Comparison of ENCODE assay signal across 8 cellular contexts in the genomic region with DNA sequence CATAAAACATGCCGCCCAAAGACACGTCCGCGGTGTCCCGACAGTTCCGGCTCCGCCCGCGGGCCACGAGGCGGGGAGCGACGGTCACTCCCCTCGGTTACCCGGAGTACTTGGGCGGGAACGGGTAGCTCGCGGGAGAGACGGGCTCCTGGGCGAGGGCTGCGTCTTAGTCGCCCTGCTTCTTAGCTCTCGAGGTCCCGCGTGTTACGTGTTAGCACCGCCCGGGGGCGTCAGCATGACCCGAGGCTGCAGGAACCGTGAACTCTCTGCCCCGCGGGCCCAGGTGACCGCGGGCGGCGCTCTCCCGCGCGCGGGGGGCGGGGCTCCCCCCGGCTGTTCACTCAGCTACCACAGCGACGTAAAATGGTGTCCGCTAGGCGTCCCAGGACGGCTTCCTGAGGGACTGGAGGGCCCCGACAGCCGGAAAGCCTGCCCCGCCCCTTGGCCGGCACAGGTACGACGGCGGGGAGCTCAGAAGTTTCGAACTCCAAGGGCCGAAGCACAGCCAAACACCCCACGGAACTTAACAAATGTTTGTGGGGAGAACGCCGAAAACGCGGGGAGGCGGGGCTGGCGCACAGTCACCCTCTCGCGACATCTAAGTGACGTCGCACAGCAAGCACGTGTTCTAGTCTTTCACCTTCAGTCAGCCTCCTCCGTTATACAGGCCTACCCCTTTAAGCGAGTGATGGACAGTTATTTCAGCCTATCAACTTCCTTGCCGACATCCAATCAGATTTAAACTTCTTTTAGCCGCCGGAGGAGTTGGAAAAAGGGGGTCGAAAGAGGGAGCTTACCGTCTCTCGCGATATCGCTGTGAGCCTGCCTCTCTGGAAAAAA. TPM values are rescaled to one million over a fixed set of nuclear protein-coding genes. Genes with fewer than 3 reads are reported as not detected.
DNase-seq lines count a peak whose midpoint lies in the region; ATAC-seq and TF ChIP-seq lines count a peak whose summit lies in the region.

No MANE protein-coding gene starts in this region.

- H3K9ac ChIP-seq in GM23248 = peak overlapping the region; percentile 94

- peak overlapping the region; percentile 96 for H3K4me2 ChIP-seq in GM23248 (ENCODE audit: unreplicated experiment)

- intact Hi-C loops in activated T-helper 1 cell treated with anti-CD3 and anti-CD28 coated beads, Interleukin-12 subunit alpha, Interleukin-12 subunit beta, Interleukin-2, Interleukin-4 antibody, amounts not matched to agents 30 ng/mL and 10 ng/mL and 1 ng/mL, durations not matched to agents 14 hours and 24 hours and 36 hours (cut with micrococcal nuclease) = loop anchor here (1.0 to 10.0 kb wide), 22 partner anchors 11 to 1646 kb away; a partner anchor contains a TSS

- H3K27me3 ChIP-seq in GM23248 (replicated peaks; ENCODE audit: insufficient read depth) (no peaks in the 10 kb centered on the region), Peyer's patch (no peaks in the 10 kb centered on the region)

- H3K9me2 ChIP-seq in GM23248 (ENCODE audit: insufficient read depth) = no peaks in the 10 kb centered on the region

- peaks cover 40% of the 10 kb centered on the region for H3K79me2 ChIP-seq in GM23248 (ENCODE audit: insufficient read depth)

- peak overlapping the region; percentile 98 for H3K27ac Mint-ChIP-seq in activated T-helper 1 cell treated with anti-CD3 and anti-CD28 coated beads, Interleukin-12 subunit alpha, Interleukin-12 subunit beta, Interleukin-2, Interleukin-4 antibody, amounts not matched to agents 30 ng/mL and 10 ng/mL and 1 ng/mL, durations not matched to agents 14 hours and 24 hours and 36 hours
- H3K27ac Mint-ChIP-seq in nephron = peak overlapping the region in 1 of 3 experiments; percentile 99
- H3K27ac Mint-ChIP-seq in stimulated activated naive CD8-positive, alpha-beta T cell treated with anti-CD3 and anti-CD28 coated beads, Interleukin-15, amount 100 ng/mL, for 72 hours = peak overlapping the region in 1 of 2 donors; percentile 99

- in situ Hi-C loops in GM23248 (cut with MboI) = no loop called here

- no peak overlapping the region for H3K4me3 Mint-ChIP-seq in activated T-helper 1 cell treated with anti-CD3 and anti-CD28 coated beads, Interleukin-12 subunit alpha, Interleukin-12 subunit beta, Interleukin-2, Interleukin-4 antibody, amounts not matched to agents 30 ng/mL and 10 ng/mL and 1 ng/mL, durations not matched to agents 14 hours and 24 hours and 36 hours
- H3K4me3 Mint-ChIP-seq in nephron = no peak overlapping the region
- no peak overlapping the region for H3K4me3 Mint-ChIP-seq in stimulated activated naive CD8-positive, alpha-beta T cell treated with anti-CD3 and anti-CD28 coated beads, Interleukin-15, amount 100 ng/mL, for 72 hours

- H3K4me3 ChIP-seq in GM23248 (peak overlapping the region; percentile 98), Peyer's patch (peak overlapping the region; percentile 79 to 94 (median 86)), fibroblast of mammary gland (ENCODE audit: control insufficient read depth, low read depth, low read length) (peak overlapping the region; percentile 99)

- 0 out of 2 replicates have a peak, but pooled peaks cover 12% of the 10 kb centered on the region for H3K36me3 ChIP-seq in GM23248 (ENCODE audit: low read depth)
- H3K36me3 ChIP-seq in Peyer's patch = peaks cover 0 to 17% (median 0%) of the 10 kb centered on the region in 3 donors

- H3K27me3 Mint-ChIP-seq in activated T-helper 1 cell treated with anti-CD3 and anti-CD28 coated beads, Interleukin-12 subunit alpha, Interleukin-12 subunit beta, Interleukin-2, Interleukin-4 antibody, amounts not matched to agents 30 ng/mL and 10 ng/mL and 1 ng/mL, durations not matched to agents 14 hours and 24 hours and 36 hours (ENCODE audit: insufficient read depth) = no peaks in the 10 kb centered on the region
- H3K27me3 Mint-ChIP-seq in nephron (ENCODE audit: low read depth) = peaks cover under 1% of the 10 kb centered on the region
- no peaks in the 10 kb centered on the region for H3K27me3 Mint-ChIP-seq in stimulated activated naive CD8-positive, alpha-beta T cell treated with anti-CD3 and anti-CD28 coated beads, Interleukin-15, amount 100 ng/mL, for 72 hours

- ATAC-seq in stimulated activated naive CD8-positive, alpha-beta T cell treated with anti-CD3 and anti-CD28 coated beads, Interleukin-15, amount 100 ng/mL, for 72 hours = peak; percentile 87

- H3K27ac ChIP-seq in GM23248 (peak overlapping the region; percentile 98), Peyer's patch (peak overlapping the region; percentile 94 to 99 (median 98))

- peaks cover 36% of the 10 kb centered on the region for H3K36me3 Mint-ChIP-seq in activated T-helper 1 cell treated with anti-CD3 and anti-CD28 coated beads, Interleukin-12 subunit alpha, Interleukin-12 subunit beta, Interleukin-2, Interleukin-4 antibody, amounts not matched to agents 30 ng/mL and 10 ng/mL and 1 ng/mL, durations not matched to agents 14 hours and 24 hours and 36 hours (ENCODE audit: low read depth)
- peaks cover 31% of the 10 kb centered on the region for H3K36me3 Mint-ChIP-seq in nephron (ENCODE audit: low read depth)

- peaks cover 16% of the 10 kb centered on the region; the same call in 1 of the 2 replicates for H3F3A ChIP-seq in GM23248 (ENCODE audit: insufficient read depth)

- H3K9me3 ChIP-seq in GM23248 (ENCODE audit: low read depth) (no peaks in the 10 kb centered on the region), Peyer's patch (no peaks in the 10 kb centered on the region)

- 1% methylated on average over 74 to 80 of the region's 80 CpGs for WGBS in GM23248 (ENCODE audit: low coverage in 1 of 2, low lambda C conversion rate in 2 of 2, missing lambda C conversion rate in 2 of 2), 2 experiments

- peak; percentile 100 for DNase-seq in DMS79 treated with DMSO at 0.1 percent for 48 hours (lab: John Stamatoyannopoulos, UW)
- peak; percentile 90 for DNase-seq in GM23248
- DNase-seq in Kasumi-1 (lab: John Stamatoyannopoulos, UW) = peak; percentile 100
- DNase-seq in Peyer's patch = peak; percentile 96 to 98 (median 97)
- peak; percentile 93 for DNase-seq in activated T-helper 1 cell treated with anti-CD3 and anti-CD28 coated beads, Interleukin-12 subunit alpha, Interleukin-12 subunit beta, Interleukin-2, Interleukin-4 antibody, amounts not matched to agents 30 ng/mL and 10 ng/mL and 1 ng/mL, durations not matched to agents 14 hours and 24 hours and 36 hours (ENCODE audit: low spot score)
- peak; percentile 100 for DNase-seq in fibroblast of mammary gland (ENCODE audit: low read depth)
- peak; percentile 97 for DNase-seq in stimulated activated naive CD8-positive, alpha-beta T cell treated with anti-CD3 and anti-CD28 coated beads, Interleukin-15, amount 100 ng/mL, for 72 hours

- peaks cover 2% of the 10 kb centered on the region; the same call in 1 of the 2 replicates for H4K20me1 ChIP-seq in GM23248 (ENCODE audit: insufficient read depth)

- peak; percentile 82 to 86 for TF ChIP-seq POLR2A in Peyer's patch (IDR thresholded peaks at IDR 0.05)

- TF ChIP-seq CTCF in Peyer's patch (IDR thresholded peaks at IDR 0.05) (peak in 5 of 6 experiments; percentile 63 to 85 (median 84)), fibroblast of mammary gland (conservative IDR thresholded peaks at IDR 0.05; ENCODE audit: control insufficient read depth, insufficient read depth, low read depth, low read length) (no peak), nephron (IDR thresholded peaks at IDR 0.05; ENCODE audit: unreplicated experiment in 3 of 3) (peak; percentile 48 to 64 (median 64))

- H3K4me1 Mint-ChIP-seq in activated T-helper 1 cell treated with anti-CD3 and anti-CD28 coated beads, Interleukin-12 subunit alpha, Interleukin-12 subunit beta, Interleukin-2, Interleukin-4 antibody, amounts not matched to agents 30 ng/mL and 10 ng/mL and 1 ng/mL, durations not matched to agents 14 hours and 24 hours and 36 hours (ENCODE audit: low read depth) = peaks cover 49% of the 10 kb centered on the region
- peaks cover 39% of the 10 kb centered on the region for H3K4me1 Mint-ChIP-seq in nephron
- peaks cover 55% of the 10 kb centered on the region for H3K4me1 Mint-ChIP-seq in stimulated activated naive CD8-positive, alpha-beta T cell treated with anti-CD3 and anti-CD28 coated beads, Interleukin-15, amount 100 ng/mL, for 72 hours

- H3K4me1 ChIP-seq in GM23248 (ENCODE audit: insufficient read depth) = peaks cover 40% of the 10 kb centered on the region
- peaks cover 0 to 26% (median 14%) of the 10 kb centered on the region in 4 donors for H3K4me1 ChIP-seq in Peyer's patch

- H3K9me3 Mint-ChIP-seq in activated T-helper 1 cell treated with anti-CD3 and anti-CD28 coated beads, Interleukin-12 subunit alpha, Interleukin-12 subunit beta, Interleukin-2, Interleukin-4 antibody, amounts not matched to agents 30 ng/mL and 10 ng/mL and 1 ng/mL, durations not matched to agents 14 hours and 24 hours and 36 hours = no peaks in the 10 kb centered on the region
- no peaks in the 10 kb centered on the region for H3K9me3 Mint-ChIP-seq in nephron
- H3K9me3 Mint-ChIP-seq in stimulated activated naive CD8-positive, alpha-beta T cell treated with anti-CD3 and anti-CD28 coated beads, Interleukin-15, amount 100 ng/mL, for 72 hours = no peaks in the 10 kb centered on the region

- peak overlapping the region; percentile 89 for H2AFZ ChIP-seq in GM23248

RNA-seq across cellular contexts. Expression of a gene that starts 0.8 kb away (rescaled TPM):
- total RNA-seq in GM23248 (2014; rRNA removed; shearing (Covaris generic)) = 18.7 and 22.5 TPM in 2 replicates
- polyA plus RNA-seq in GM23248 (2016; fragmentation: Nextera tagmentation; extraction: Ambion mirVana) = 6.4 and 6.6 TPM in 2 replicates
- 10 to 100 TPM; 49.2 to 97.6 (median 80.9) TPM for total RNA-seq in Peyer's patch
- total RNA-seq in activated T-helper 1 cell treated with anti-CD3 and anti-CD28 coated beads, Interleukin-12 subunit alpha, Interleukin-12 subunit beta, Interleukin-2, Interleukin-4 antibody, amounts not matched to agents 30 ng/mL and 10 ng/mL and 1 ng/mL, durations not matched to agents 14 hours and 24 hours and 36 hours = 58.5 and 59.0 TPM in 2 replicates

RNA-seq across cellular contexts. Expression of a gene that starts 52.4 kb away (rescaled TPM):
- 28.1 and 34.3 TPM in 2 replicates for total RNA-seq in GM23248 (2014; rRNA removed; shearing (Covaris generic))
- 15.6 and 15.9 TPM in 2 replicates for polyA plus RNA-seq in GM23248 (2016; fragmentation: Nextera tagmentation; extraction: Ambion mirVana)
- total RNA-seq in Peyer's patch = 10 to 100 TPM; 10.1 to 26.1 (median 13.0) TPM
- total RNA-seq in activated T-helper 1 cell treated with anti-CD3 and anti-CD28 coated beads, Interleukin-12 subunit alpha, Interleukin-12 subunit beta, Interleukin-2, Interleukin-4 antibody, amounts not matched to agents 30 ng/mL and 10 ng/mL and 1 ng/mL, durations not matched to agents 14 hours and 24 hours and 36 hours = 0.16 and 0.39 TPM in 2 replicates

Comparison
In these comparisons a context has a peak if more than half of its experiments do, and no peak if none do; other contexts are left out.
1. Peak in every context shown above with its lines: DNase-seq, ATAC-seq, H3K4me3 ChIP-seq and H3K27ac ChIP-seq.